In the genomic region with DNA sequence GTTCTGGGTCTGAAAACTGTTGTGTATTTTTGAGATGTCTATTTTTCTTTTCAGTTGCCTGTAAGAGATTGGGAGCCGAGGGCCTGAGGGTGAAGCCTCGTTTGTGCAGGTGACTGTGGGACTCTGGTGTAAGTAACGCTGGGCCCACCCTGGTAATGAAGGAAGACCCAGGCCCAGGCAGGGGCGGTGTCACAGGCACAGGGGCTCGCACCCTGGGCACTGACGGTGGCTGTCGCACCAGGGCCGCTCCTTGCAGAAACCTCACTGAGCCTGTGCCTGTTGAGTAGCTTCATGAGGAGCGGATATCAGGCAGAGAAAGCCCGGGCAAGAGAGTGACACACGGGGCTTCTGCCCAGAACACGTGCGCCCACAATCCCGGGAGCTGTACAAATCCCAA, we compare ENCODE assay signal across 24 cellular contexts.
"Had no signal": no experiment of that assay in that cellular context is flagged by ENCODE, and none has a peak within 500 bp of the region (broad histone marks: within the 10 kb centered on the region; RNA-seq: fewer than 3 reads in every experiment).

No MANE protein-coding gene starts in this region.

- H3K4me1 Mint-ChIP-seq: endodermal cell, mesothelial cell of epicardium had no signal

- H3K4me3 Mint-ChIP-seq: dendritic cell treated with granulocyte-macrophage colony-stimulating factor and Interleukin-4, amounts not matched to agents 40 ng/mL and 50 ng/mL, for 4 days; effector memory CD8-positive, alpha-beta T cell; endodermal cell; mesothelial cell of epicardium had no signal

- H3K27ac Mint-ChIP-seq: dendritic cell treated with granulocyte-macrophage colony-stimulating factor and Interleukin-4, amounts not matched to agents 40 ng/mL and 50 ng/mL, for 4 days; effector memory CD8-positive, alpha-beta T cell; endodermal cell; mesothelial cell of epicardium had no signal

- H3K4me1 ChIP-seq: colonic mucosa, esophagus squamous epithelium, gastrocnemius medialis, heart right ventricle, left lung, lower lobe of right lung had no signal

- H3K27me3 ChIP-seq: colonic mucosa, esophagus squamous epithelium, gastrocnemius medialis, heart right ventricle, left lung had no signal

- H3K9me3 ChIP-seq: colonic mucosa, esophagus squamous epithelium, gastrocnemius medialis, lower lobe of right lung had no signal

- H3K27me3 Mint-ChIP-seq: dendritic cell treated with granulocyte-macrophage colony-stimulating factor and Interleukin-4, amounts not matched to agents 40 ng/mL and 50 ng/mL, for 4 days; effector memory CD8-positive, alpha-beta T cell had no signal

- H3K36me3 ChIP-seq: colonic mucosa, esophagus squamous epithelium, gastrocnemius medialis, heart right ventricle, left lung, lower lobe of right lung had no signal

- H3K36me3 Mint-ChIP-seq: mesothelial cell of epicardium had no signal

- H3K4me3 ChIP-seq: colonic mucosa, esophagus squamous epithelium, gastrocnemius medialis, heart right ventricle, left lung, lower lobe of right lung, mucosa of descending colon had no signal

- DNase-seq: colonic mucosa; cortex of kidney; effector CD8-positive, alpha-beta T cell; effector memory CD8-positive, alpha-beta T cell; endodermal cell; erythroblast; esophagus squamous epithelium; foreskin fibroblast; foreskin melanocyte; gastrocnemius medialis; glutamatergic neuron; head of caudate nucleus; heart right ventricle; hippocampal formation; left cardiac atrium; left lung; left ventricle myocardium superior; lower lobe of right lung; mesenchymal stem cell; mucosa of descending colon had no signal

- ATAC-seq: effector memory CD8-positive, alpha-beta T cell; esophagus mucosa; gastrocnemius medialis; heart right ventricle; left cardiac atrium; left lung; left ventricle myocardium superior; lower lobe of right lung; mucosa of descending colon had no signal

- H3K27ac ChIP-seq: colonic mucosa, epithelial cell of prostate, esophagus squamous epithelium, gastrocnemius medialis, heart right ventricle, left lung, lower lobe of right lung had no signal
